Comparison of ENCODE assay signal across 8 cellular contexts in the genomic region with DNA sequence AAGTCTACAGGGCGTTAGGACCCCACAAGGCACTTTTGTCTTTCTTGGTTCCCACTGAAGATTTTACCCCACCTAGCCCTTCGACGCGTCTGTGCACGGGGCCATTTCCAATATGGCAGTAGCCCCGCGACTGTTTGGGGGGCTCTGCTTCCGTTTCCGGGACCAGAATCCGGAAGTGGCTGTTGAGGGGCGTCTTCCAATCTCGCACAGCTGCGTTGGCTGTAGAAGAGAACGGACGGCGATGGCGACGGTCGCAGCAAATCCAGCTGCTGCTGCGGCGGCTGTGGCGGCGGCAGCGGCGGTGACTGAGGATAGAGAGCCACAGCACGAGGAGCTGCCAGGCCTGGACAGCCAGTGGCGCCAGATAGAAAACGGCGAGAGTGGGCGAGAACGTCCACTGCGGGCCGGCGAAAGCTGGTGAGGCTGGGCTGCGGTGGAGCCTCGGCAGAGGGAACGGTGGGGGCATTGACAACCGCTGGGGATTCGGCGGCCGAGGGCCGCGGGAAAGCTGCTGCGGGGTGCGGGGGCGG. TPM values are rescaled to one million over a fixed set of nuclear protein-coding genes. Genes with fewer than 3 reads are reported as not detected.
DNase-seq lines count a peak whose midpoint lies in the region; ATAC-seq, FAIRE-seq and TF ChIP-seq lines count a peak whose summit lies in the region.

A gene (plus strand): TSS at position 207 of the 530 bp plus-strand sequence. CDS start 35 bp downstream, at position 242.

- intact Hi-C loops in heart right ventricle (cut with DNase I) (loop anchor here in 5 of 10 donors (1.0 to 10.0 kb wide), 6 partner anchors 14 to 1342 kb away; a partner anchor contains a TSS), posterior vena cava (cut with DNase I) (no loop called here)

- peak; percentile 12 to 51 (median 30) for ATAC-seq in heart right ventricle

- H3K4me1 ChIP-seq in HUES6 (ENCODE audit: control insufficient read depth, insufficient read depth, low read length) (peaks cover 11% of the 10 kb centered on the region), SJSA1 (replicated peaks) (peaks cover 15% of the 10 kb centered on the region), heart right ventricle (peaks cover 0 to 23% (median 5%) of the 10 kb centered on the region in 9 donors)

- H3K4me3 ChIP-seq in HUES6 (ENCODE audit: low read depth, low read length) (peak within 1 kb of the TSS; percentile 86), SJSA1 (peak within 1 kb of the TSS; percentile 69), heart right ventricle (peak within 1 kb of the TSS; percentile 41 to 73 (median 68))

- H3K27ac ChIP-seq in HUES6 (ENCODE audit: low read depth, low read length): peak within 1 kb of the TSS; percentile 93
- peak within 1 kb of the TSS; percentile 93 for H3K27ac ChIP-seq in SJSA1
- peak within 1 kb of the TSS; percentile 88 to 98 (median 96) for H3K27ac ChIP-seq in heart right ventricle

- H3K27me3 ChIP-seq in HUES6 (ENCODE audit: control insufficient read depth, insufficient read depth, low read length) (no peaks in the 10 kb centered on the region), SJSA1 (replicated peaks) (no peaks in the 10 kb centered on the region), heart right ventricle (peaks cover 0 to 65% (median 0%) of the 10 kb centered on the region in 7 donors)

- peak; percentile 52 for DNase-seq in Ammon's horn (ENCODE audit: low spot score)
- peak; percentile 46 to 50 for DNase-seq in SJSA1 (ENCODE audit: low read depth in 1 of 2, low spot score in 2 of 2)
- DNase-seq in amniotic epithelial cell (ENCODE audit: low read depth): peak; percentile 28
- peak; percentile 38 to 42 for DNase-seq in heart right ventricle
- DNase-seq in posterior vena cava (ENCODE audit: low spot score): peak; percentile 82
- no peak for DNase-seq in D721Med (ENCODE audit: insufficient read length, low spot score)

- 0 to 1% methylated on average over 39 to 46 of the region's 46 CpGs for WGBS in heart right ventricle, 2 donors

- peak; percentile 80 for TF ChIP-seq POLR2A in GM19099 (IDR thresholded peaks at IDR 0.05; ENCODE audit: extremely low read depth, insufficient read length, low read depth)

- no peak for TF ChIP-seq CTCF in heart right ventricle (IDR thresholded peaks at IDR 0.05)
- TF ChIP-seq CTCF in D721Med (IDR thresholded peaks at IDR 0.05; ENCODE audit: insufficient read depth, missing control alignments): no peak

- peak within 1 kb of the TSS; percentile 85 for H3K9ac ChIP-seq in HUES6 (ENCODE audit: low read length)

- FAIRE-seq in D721Med (lab: Jason Lieb, UNC): no peak

- H3K9me3 ChIP-seq in HUES6 (ENCODE audit: control insufficient read depth, insufficient read depth, low read depth, low read length) (no peaks in the 10 kb centered on the region), SJSA1 (replicated peaks) (no peaks in the 10 kb centered on the region), heart right ventricle (no peaks in the 10 kb centered on the region)

- peaks cover 19% of the 10 kb centered on the region for H3K36me3 ChIP-seq in HUES6 (ENCODE audit: control insufficient read depth, insufficient read depth, low read length)
- peaks cover 15% of the 10 kb centered on the region for H3K36me3 ChIP-seq in SJSA1
- peaks cover 0 to 22% (median 0%) of the 10 kb centered on the region in 9 donors for H3K36me3 ChIP-seq in heart right ventricle

RNA-seq across cellular contexts. Expression of the gene that starts here (rescaled TPM):
- 36.6 and 39.5 TPM in 2 replicates for total RNA-seq in SJSA1 (2014; rRNA removed; shearing (Covaris generic))
- total RNA-seq in heart right ventricle: 10 to 100 TPM; 36.4 to 73.0 (median 58.6) TPM
- 10 to 100 TPM; 20.0 to 25.4 TPM for polyA plus RNA-seq in heart right ventricle
- 10 to 100 TPM; 50.2 to 61.6 TPM for total RNA-seq in posterior vena cava
